13 cellular contexts compared by ENCODE assay signal in the genomic region with DNA sequence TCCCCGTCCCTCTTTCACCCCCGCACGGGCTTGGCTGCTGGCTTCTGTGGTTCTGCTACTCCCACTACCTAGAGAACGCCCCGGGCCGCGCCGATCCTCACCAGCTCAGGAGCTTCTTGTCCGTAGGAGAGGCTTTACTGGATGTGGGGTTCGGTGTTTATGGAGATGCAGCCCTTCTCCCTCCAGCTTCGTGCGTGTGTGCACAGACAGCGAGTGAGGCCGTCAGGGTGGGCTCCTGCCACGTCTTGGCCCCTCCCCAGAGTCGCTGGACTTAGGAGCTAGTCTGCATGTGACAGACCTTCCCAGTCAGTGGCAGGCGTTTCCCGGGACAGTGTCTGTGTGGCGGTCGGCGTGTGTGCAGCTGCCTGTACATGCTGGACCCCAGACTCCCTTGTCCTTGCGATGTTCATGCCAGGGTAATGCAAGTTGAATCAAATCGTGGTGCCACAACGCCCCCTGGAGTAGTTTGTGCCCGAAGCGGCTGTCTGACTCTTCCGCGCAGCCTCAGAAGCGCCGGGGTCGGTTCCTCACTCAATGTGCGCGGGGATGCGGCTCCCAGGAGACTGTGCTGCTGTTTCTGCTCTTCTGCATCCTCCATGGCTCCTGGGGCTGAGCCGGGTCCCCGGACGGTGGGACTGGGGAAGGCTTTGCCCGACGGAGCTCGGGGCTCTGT. TPM values are rescaled to one million over a fixed set of nuclear protein-coding genes. Genes with fewer than 3 reads are reported as not detected.
DNase-seq lines count a peak whose midpoint lies in the region; ATAC-seq, FAIRE-seq and TF ChIP-seq lines count a peak whose summit lies in the region.
"Not testable (repeated sequence)": the region's sequence is repeated elsewhere in the genome, so short reads cannot be mapped to it uniquely, and the experiment has no call there.
"Had no signal": no experiment of that assay in that cellular context is flagged by ENCODE, and none has a peak within 500 bp of the region (broad histone marks: within the 10 kb centered on the region; RNA-seq: fewer than 3 reads in every experiment).

No MANE protein-coding gene starts in this region.

- H3K9me2 ChIP-seq in HCT116 (ENCODE audit: insufficient read depth) = not testable (repeated sequence)

- H3K27ac Mint-ChIP-seq in CD8-positive, alpha-beta T cell = peak overlapping the region; percentile 62
- H3K27ac Mint-ChIP-seq in WTC11; memory B cell; stimulated activated memory B cell treated with anti-CD40 and anti-IgM and Interleukin-4, amounts not matched to agents 10 μg/mL and 1 μg/mL and 100 μg/mL, for 72 hours: not testable (repeated sequence)

- H3K4me2 ChIP-seq in HCT116 (ENCODE audit: low read length); endothelial cell of umbilical vein (ENCODE audit: insufficient read depth, low read length): not testable (repeated sequence)

- not testable (repeated sequence) for H4K20me1 ChIP-seq in HCT116 (ENCODE audit: insufficient read depth); endothelial cell of umbilical vein (replicated peaks; ENCODE audit: control insufficient read depth, extremely low read depth, insufficient read depth, low read length)

- not testable (repeated sequence) for H3K9me3 ChIP-seq in CD8-positive, alpha-beta T cell (ENCODE audit: low read length); HCT116 (ENCODE audit: control insufficient read depth in 1 of 2, insufficient read depth in 1 of 2, low read depth in 1 of 2, low read length in 2 of 2); endothelial cell of umbilical vein (replicated peaks; ENCODE audit: control insufficient read depth, insufficient read depth, low read length)

- DNase-seq in CD8-positive, alpha-beta T cell = peak in 1 of 7 experiments; percentile 15
- not testable (repeated sequence) for DNase-seq in HCT116 (ENCODE audit: low read depth, low spot score); WTC11 (ENCODE audit: low spot score); endothelial cell of umbilical vein (ENCODE audit: low read depth, low spot score); memory B cell (ENCODE audit: low spot score in 2 of 2)
- DNase-seq in activated CD8-positive, alpha-beta memory T cell treated with anti-CD3 and anti-CD28 coated beads, Interleukin-2, amount 50 U/mL, for 48 hours = peak; percentile 28

- not testable (repeated sequence) for H3K9me3 Mint-ChIP-seq in CD8-positive, alpha-beta T cell; WTC11; memory B cell; stimulated activated memory B cell treated with anti-CD40 and anti-IgM and Interleukin-4, amounts not matched to agents 10 μg/mL and 1 μg/mL and 100 μg/mL, for 72 hours

- H3K27me3 ChIP-seq in CD8-positive, alpha-beta T cell (ENCODE audit: insufficient read depth, low read length); HCT116 (ENCODE audit: insufficient read depth, low read length); endothelial cell of umbilical vein (ENCODE audit: control insufficient read depth in 2 of 2, insufficient read depth in 2 of 2, low read length in 2 of 2): not testable (repeated sequence)

- dilution Hi-C loops in endothelial cell of umbilical vein (cut with MboI; ENCODE audit: extremely low pct_ligation_motif_present, low sequenced_read_pairs) = not testable (repeated sequence)

- POLR2A ChIA-PET in CD8-positive, alpha-beta T cell (lab: Charles Lee); HCT116 (lab: Charles Lee); WTC11 (lab: Charles Lee); endothelial cell of umbilical vein (lab: Charles Lee): not testable (repeated sequence)

- FAIRE-seq in endothelial cell of umbilical vein (lab: Jason Lieb, UNC) = peak; percentile 66

- not testable (repeated sequence) for TF ChIP-seq RAD21 in HCT116 (IDR thresholded peaks at IDR 0.05; ENCODE audit: low read depth)

- H3K27ac ChIP-seq in CD8-positive, alpha-beta T cell (ENCODE audit: low read depth, low read length); HCT116 (ENCODE audit: low read depth, low read length); endothelial cell of umbilical vein (ENCODE audit: insufficient read depth, low read depth, low read length): not testable (repeated sequence)

- BruUV-seq in HCT116 (replicated peaks; lab: Mats Ljungman, UMichigan); endothelial cell of umbilical vein (replicated peaks; lab: Mats Ljungman, UMichigan): not testable (repeated sequence)

- H3K79me2 ChIP-seq in HCT116 (ENCODE audit: insufficient read depth, low read length); endothelial cell of umbilical vein (ENCODE audit: control insufficient read depth, insufficient read depth, low read length): not testable (repeated sequence)

- intact Hi-C loops in CD8-positive, alpha-beta T cell (cut with DNase I, micrococcal nuclease) = loop anchor here in 1 of 2 experiments (10.0 kb wide), 1 partner anchor 495 kb away; no protein-coding TSS in a partner anchor
- intact Hi-C loops in HCT116 (cut with micrococcal nuclease); endothelial cell of umbilical vein (cut with micrococcal nuclease): not testable (repeated sequence)

- not testable (repeated sequence) for H3K27me3 Mint-ChIP-seq in CD8-positive, alpha-beta T cell (ENCODE audit: low read depth); WTC11 (ENCODE audit: low read depth); memory B cell; stimulated activated memory B cell treated with anti-CD40 and anti-IgM and Interleukin-4, amounts not matched to agents 10 μg/mL and 1 μg/mL and 100 μg/mL, for 72 hours

- H3K36me3 Mint-ChIP-seq in CD8-positive, alpha-beta T cell = peaks cover 11% of the 10 kb centered on the region
- H3K36me3 Mint-ChIP-seq in WTC11, memory B cell: not testable (repeated sequence)
- H3K36me3 Mint-ChIP-seq in stimulated activated memory B cell treated with anti-CD40 and anti-IgM and Interleukin-4, amounts not matched to agents 10 μg/mL and 1 μg/mL and 100 μg/mL, for 72 hours = peaks cover 13% of the 10 kb centered on the region

- H3K4me3 Mint-ChIP-seq in CD8-positive, alpha-beta T cell; WTC11; memory B cell; stimulated activated memory B cell treated with anti-CD40 and anti-IgM and Interleukin-4, amounts not matched to agents 10 μg/mL and 1 μg/mL and 100 μg/mL, for 72 hours: not testable (repeated sequence)

- TF ChIP-seq CTCF in CD8-positive, alpha-beta T cell (IDR thresholded peaks at IDR 0.05); HCT116 (IDR thresholded peaks at IDR 0.05 in 2 of 3, conservative IDR thresholded peaks at IDR 0.05 in 1 of 3; ENCODE audit: borderline replicate concordance in 1 of 3, insufficient read depth in 1 of 3, low read depth in 2 of 3, low read length in 2 of 3); WTC11 (IDR thresholded peaks at IDR 0.05); endothelial cell of umbilical vein (IDR thresholded peaks at IDR 0.05; ENCODE audit: extremely low read depth in 1 of 2, insufficient read depth in 1 of 2, low read depth in 1 of 2, low read length in 2 of 2): not testable (repeated sequence)

- peak; percentile 58 for ATAC-seq in CD8-positive, alpha-beta T cell
- ATAC-seq in HCT116 (peak; percentile 48; the same call in 1 of the 2 replicates), WTC11 (peak; percentile 66), memory B cell (ENCODE audit: low read depth) (peak; percentile 88)
- peak; percentile 26 for ATAC-seq in stimulated activated memory B cell treated with anti-CD40 and anti-IgM and Interleukin-4, amounts not matched to agents 10 μg/mL and 1 μg/mL and 100 μg/mL, for 72 hours

- CTCF ChIA-PET in CD8-positive, alpha-beta T cell (lab: Charles Lee); HCT116 (lab: Charles Lee); WTC11 (lab: Charles Lee); endothelial cell of umbilical vein (lab: Charles Lee): not testable (repeated sequence)

- TF ChIP-seq POLR2A in HCT116 (IDR thresholded peaks at IDR 0.05; ENCODE audit: borderline replicate concordance, extremely low read depth, insufficient read depth, insufficient read length); endothelial cell of umbilical vein (IDR thresholded peaks at IDR 0.05; ENCODE audit: low read depth, low read length): not testable (repeated sequence)

- H3K4me1 ChIP-seq in CD8-positive, alpha-beta T cell (ENCODE audit: insufficient read depth, low read length) = peaks cover 22% of the 10 kb centered on the region
- H3K4me1 ChIP-seq in HCT116 (ENCODE audit: control insufficient read depth in 1 of 2, insufficient read depth in 2 of 2, low read length in 2 of 2); endothelial cell of umbilical vein (ENCODE audit: control insufficient read depth, extremely low read depth, insufficient read depth, low read length): not testable (repeated sequence)

- not testable (repeated sequence) for H3K36me3 ChIP-seq in CD8-positive, alpha-beta T cell (ENCODE audit: insufficient read depth, low read length); HCT116 (ENCODE audit: control insufficient read depth in 1 of 2, insufficient read depth in 2 of 2, low read length in 2 of 2); endothelial cell of umbilical vein (ENCODE audit: control insufficient read depth in 2 of 2, extremely low read depth in 1 of 2, insufficient read depth in 2 of 2, low read length in 2 of 2)

- RAD21 ChIA-PET in HCT116 (lab: Charles Lee; ENCODE audit: low non-redundant PET in 1 of 2, low total read pairs in 2 of 2, uncharacterized antibody in 2 of 2, unreplicated experiment in 2 of 2) = not testable (repeated sequence)

- H3K4me1 Mint-ChIP-seq in CD8-positive, alpha-beta T cell (ENCODE audit: low read depth); WTC11: not testable (repeated sequence)
- peaks cover 13% of the 10 kb centered on the region for H3K4me1 Mint-ChIP-seq in memory B cell
- peaks cover 14% of the 10 kb centered on the region for H3K4me1 Mint-ChIP-seq in stimulated activated memory B cell treated with anti-CD40 and anti-IgM and Interleukin-4, amounts not matched to agents 10 μg/mL and 1 μg/mL and 100 μg/mL, for 72 hours

- H3K4me3 ChIP-seq in CD8-positive, alpha-beta T cell (ENCODE audit: low read depth, low read length); HCT116 (replicated peaks in 1 of 2; ENCODE audit: low read depth in 1 of 2, low read length in 2 of 2); endothelial cell of umbilical vein (replicated peaks in 1 of 3; ENCODE audit: insufficient read depth in 1 of 3, low read depth in 1 of 3, low read length in 3 of 3): not testable (repeated sequence)

- not testable (repeated sequence) for H3K9ac ChIP-seq in HCT116 (ENCODE audit: low read length); endothelial cell of umbilical vein (replicated peaks; ENCODE audit: extremely low read depth, insufficient read depth, low read length)

- H2AFZ ChIP-seq in HCT116 (ENCODE audit: low read depth, low read length, poor library complexity, severe bottlenecking); endothelial cell of umbilical vein (ENCODE audit: low read depth, low read length): not testable (repeated sequence)

- not testable (repeated sequence) for H3K9me1 ChIP-seq in endothelial cell of umbilical vein (replicated peaks; ENCODE audit: control insufficient read depth, extremely low read depth, insufficient read depth, low read length)

RNA-seq across cellular contexts. Expression of gene SPDYE17, which starts 32.6 kb away (rescaled TPM):
- total RNA-seq in CD8-positive, alpha-beta T cell = not detected
- total RNA-seq in HCT116 (2021; ENCODE audit: unreplicated experiment) (not detected), WTC11 (2021) (not detected in 3 replicates), endothelial cell of umbilical vein (not detected in 2 replicates)
- polyA plus RNA-seq in HCT116 (2012) = not detected in 2 replicates
- polyA plus RNA-seq in endothelial cell of umbilical vein = not detected in 2 replicates
- not detected in 2 replicates for polyA plus RNA-seq in endothelial cell of umbilical vein (2011; cell fraction: cytosol; rRNA removed)
- polyA plus RNA-seq in endothelial cell of umbilical vein (2011; cell fraction: nucleus; rRNA removed) = not detected in 2 replicates
- polyA plus RNA-seq in endothelial cell of umbilical vein (2012) = not detected in 2 replicates
- not detected in 2 replicates for polyA minus RNA-seq in endothelial cell of umbilical vein
- polyA minus RNA-seq in endothelial cell of umbilical vein (2011; cell fraction: cytosol; rRNA and poly(A)+ RNA removed) = not detected
- not detected in 2 replicates for polyA minus RNA-seq in endothelial cell of umbilical vein (2011; cell fraction: nucleus; rRNA and poly(A)+ RNA removed)
- total RNA-seq: CD8-positive, alpha-beta memory T cell; H7; IMR-90; MCF 10A; OCI-LY7; RPMI7951 had no signal
- polyA plus RNA-seq: CD8-positive, alpha-beta memory T cell; IMR-90 had no signal

Comparison
In these comparisons a context has a peak if more than half of its experiments do, and no peak if none do; other contexts are left out.
1. ATAC-seq: peak in every context shown above with its lines; median percentile 88 in memory B cell; 66 in WTC11; 58 in CD8-positive, alpha-beta T cell; 48 in HCT116; 26 in stimulated activated memory B cell treated with anti-CD40 and anti-IgM and Interleukin-4, amounts not matched to agents 10 μg/mL and 1 μg/mL and 100 μg/mL, for 72 hours.